Comparison of ENCODE assay signal across 9 cellular contexts in the genomic region with DNA sequence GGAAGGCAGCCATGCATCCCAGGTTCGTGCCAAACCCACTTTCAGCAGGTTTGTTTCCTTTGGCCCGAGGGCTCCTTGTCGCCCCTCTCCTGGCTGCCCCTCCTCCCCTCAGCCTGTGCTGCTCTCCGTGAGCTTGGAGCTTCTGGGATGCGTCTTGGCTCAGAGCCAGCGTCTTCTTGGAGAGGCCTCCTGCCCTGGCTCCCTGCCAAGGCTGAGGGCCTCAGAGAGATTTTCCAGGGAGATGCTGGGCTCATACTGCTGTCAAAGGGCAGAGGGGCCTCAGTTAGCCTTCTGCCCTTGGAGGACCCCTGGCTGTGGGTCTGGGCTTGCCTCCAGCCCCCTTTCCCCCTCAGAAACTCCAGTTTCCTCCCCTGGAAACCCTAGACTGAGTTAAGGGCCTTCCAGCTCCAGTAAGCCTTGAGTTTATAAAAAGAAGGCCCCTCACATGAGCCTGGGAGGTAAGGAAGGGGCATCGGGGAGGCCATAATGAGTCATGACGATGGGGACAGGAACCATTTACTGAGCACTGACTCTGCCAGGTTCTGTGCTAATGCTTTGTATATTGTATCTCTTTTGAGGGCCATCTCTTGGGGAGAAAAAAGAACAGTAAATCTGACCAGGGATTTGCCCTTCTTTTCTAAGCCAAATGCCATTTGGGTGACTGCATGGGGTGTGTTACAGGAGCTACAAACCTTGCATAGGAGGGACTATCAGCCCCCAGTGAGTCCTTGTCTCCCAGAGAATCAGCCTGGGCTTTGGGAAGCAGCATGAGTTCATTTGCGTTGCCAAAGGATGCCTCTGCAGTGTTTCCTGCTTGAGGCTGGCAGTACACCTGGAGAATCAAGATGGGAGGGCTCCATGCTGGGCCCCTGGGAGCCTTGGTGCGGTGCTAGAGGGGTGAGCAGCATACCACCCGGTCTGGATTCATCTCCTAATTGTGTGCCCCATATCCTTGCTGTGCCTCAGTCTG. TPM values are rescaled to one million over a fixed set of nuclear protein-coding genes. Genes with fewer than 3 reads are reported as not detected.
DNase-seq lines count a peak whose midpoint lies in the region; ATAC-seq, FAIRE-seq and TF ChIP-seq lines count a peak whose summit lies in the region.
"Had no signal": no experiment of that assay in that cellular context is flagged by ENCODE, and none has a peak within 500 bp of the region (broad histone marks: within the 10 kb centered on the region; RNA-seq: fewer than 3 reads in every experiment).

No MANE protein-coding gene starts in this region.

- no peak overlapping the region for H3K4me2 ChIP-seq in K562 (ENCODE audit: insufficient read depth, low read length)

- DNase-seq in H4 (ENCODE audit: low spot score) (peak; percentile 81), NCI-H2196 treated with DMSO at 0.1 percent for 48 hours (lab: John Stamatoyannopoulos, UW; ENCODE audit: unreplicated experiment) (peak; percentile 45), K562 (ENCODE audit: extremely low read depth in 1 of 4, low spot score in 3 of 4) (peak in 2 of 4 experiments; percentile 27 to 55), occipital lobe (lab: John Stamatoyannopoulos, UW) (peak; percentile 40), UCSD-AML1 (lab: John Stamatoyannopoulos, UW; ENCODE audit: unreplicated experiment) (no peak)
- DNase-seq in central memory CD4-positive, alpha-beta T cell: no peak

- FAIRE-seq in K562 (lab: Jason Lieb, UNC): no peak

- TF ChIP-seq POLR2A in K562 (conservative IDR thresholded peaks at IDR 0.05) (no peak), GM18505 (IDR thresholded peaks at IDR 0.05; ENCODE audit: borderline replicate concordance, extremely low read depth, insufficient read depth, insufficient read length) (no peak)

- no peak for TF ChIP-seq RAD21 in K562 (CRISPR knock-in tag; conservative IDR thresholded peaks at IDR 0.05 in 1 of 2, IDR thresholded peaks at IDR 0.05 in 1 of 2)

- POLR2A ChIA-PET in K562 (lab: Yijun Ruan, JAX): interaction anchor here (2.0 kb wide), 1 partner anchor 18 kb away, joined by 5 read pairs; no protein-coding TSS in a partner anchor

- H4K20me1 ChIP-seq in K562 (replicated peaks; ENCODE audit: control insufficient read depth, insufficient read depth, low read length): peaks cover 9% of the 10 kb centered on the region; the same call in 1 of the 2 replicates

- in situ Hi-C loops in K562 (cut with MboI): no loop called here

- no peaks in the 10 kb centered on the region for H3K79me2 ChIP-seq in K562 (ENCODE audit: control insufficient read depth, insufficient read depth, low read length)

- ATAC-seq in K562 (no peak), GM18505 (IDR thresholded peaks at IDR 0.05; ENCODE audit: unreplicated experiment) (no peak), GM19452 (IDR thresholded peaks at IDR 0.05; ENCODE audit: unreplicated experiment) (no peak)
- ATAC-seq: left lung had no signal

- no peak for TF ChIP-seq CTCF in K562 (IDR thresholded peaks at IDR 0.05 in 2 of 3, conservative IDR thresholded peaks at IDR 0.05 in 1 of 3; ENCODE audit: insufficient read depth in 2 of 3, low read depth in 1 of 3, low read length in 3 of 3)

- WGBS in K562 (ENCODE audit: insufficient coverage, low coverage, missing lambda C conversion rate): 4% methylated on average over 10 of the region's 11 CpGs

- CTCF ChIA-PET in K562 (lab: Yijun Ruan, JAX; ENCODE audit: low intra/inter-chr PET ratio): no interaction called here

- no peak overlapping the region for H3K4me3 ChIP-seq in K562
- H3K4me3 ChIP-seq: left lung had no signal

- BruUV-seq in K562 (replicated peaks; lab: Mats Ljungman, UMichigan): no TSS peak

- H3K9me1 ChIP-seq in K562 (ENCODE audit: control insufficient read depth, insufficient read depth, low read length): no peaks in the 10 kb centered on the region

- peaks cover 18 to 49% of the 10 kb centered on the region in 2 experiments for H3K27me3 ChIP-seq in K562 (ENCODE audit: control insufficient read depth in 2 of 2, insufficient read depth in 2 of 2, low read length in 2 of 2)

- no peaks in the 10 kb centered on the region for H3K36me3 ChIP-seq in K562 (ENCODE audit: control insufficient read depth, insufficient read depth, low read length)
- H3K36me3 ChIP-seq: left lung had no signal

- H3K9me3 ChIP-seq in K562 (replicated peaks; ENCODE audit: control insufficient read depth, insufficient read depth, low read depth, low read length): no peaks in the 10 kb centered on the region
- H3K9me3 ChIP-seq: left lung had no signal

- TF ChIP-seq EP300 in K562 (IDR thresholded peaks at IDR 0.05; ENCODE audit: low read length): no peak

- H3K9ac ChIP-seq in K562 (ENCODE audit: insufficient read depth in 1 of 2, low read depth in 2 of 2, low read length in 2 of 2): peak overlapping the region in 1 of 2 experiments; percentile 66; a peak in 1 of 4 replicates

- H3K4me1 ChIP-seq in K562 (replicated peaks in 1 of 2; ENCODE audit: control insufficient read depth in 2 of 2, insufficient read depth in 2 of 2, low read length in 2 of 2): peaks cover 0 to 10% of the 10 kb centered on the region in 2 experiments; a peak in 1 of 5 replicates

- intact Hi-C loops in K562 (cut with micrococcal nuclease): no loop called here

- H3K27ac ChIP-seq in K562 (ENCODE audit: extremely low read depth, low read depth, low read length): no peak overlapping the region
- H3K27ac ChIP-seq: left lung had no signal

- no peak overlapping the region for H2AFZ ChIP-seq in K562 (ENCODE audit: low read depth, low read length)

TF ChIP-seq in K562, 482 proteins besides CTCF, POLR2A, EP300 and RAD21:
- TF ChIP-seq ZKSCAN1 (IDR thresholded peaks at IDR 0.05; ENCODE audit: low read depth, low read length): no peak
- TF ChIP-seq NFIC (IDR thresholded peaks at IDR 0.05): peak; percentile 97
- TF ChIP-seq SMAD1 (IDR thresholded peaks at IDR 0.05; ENCODE audit: low read depth, low read length, partially characterized antibody): peak; percentile 58
- no peak for TF ChIP-seq PTTG1 (tag; IDR thresholded peaks at IDR 0.05; ENCODE audit: low read depth)
- TF ChIP-seq NR2C1 (IDR thresholded peaks at IDR 0.05): no peak
- no peak for TF ChIP-seq NR2C1 (tag; IDR thresholded peaks at IDR 0.05)
- no peak for TF ChIP-seq L3MBTL2 (IDR thresholded peaks at IDR 0.05)
- peak; percentile 73 for TF ChIP-seq NFIX (CRISPR knock-in tag; IDR thresholded peaks at IDR 0.05; ENCODE audit: low read depth)

RNA-seq across cellular contexts. Expression of a gene that starts 49.3 kb away (rescaled TPM):
- total RNA-seq in H4 (2014; rRNA removed; shearing (Covaris generic)): 19.5 and 36.9 TPM in 2 replicates
- 181 and 354 TPM in 2 replicates for total RNA-seq in K562 (2011; cell fraction: chromatin; rRNA removed; ENCODE audit: low replicate concordance)
- total RNA-seq in K562 (2011; cell fraction: nucleolus; rRNA removed): 195 and 214 TPM in 2 replicates
- total RNA-seq in K562 (2011; cell fraction: nucleoplasm; rRNA removed): 139 and 161 TPM in 2 replicates
- total RNA-seq in K562 (2014; rRNA removed) (63.0 and 68.9 TPM in 2 replicates), K562 (2014; rRNA removed; fragmentation: Illumina TruSeq; extraction: Trizol) (27.0 and 34.6 TPM in 2 replicates), K562 (2015; rRNA removed; fragmentation: Illumina TruSeq; extraction: Trizol) (38.6 and 39.9 TPM in 2 replicates), K562 (2021) (65.7 and 83.8 TPM in 2 replicates), occipital lobe (38.4 TPM)
- polyA plus RNA-seq in K562 (2011; rRNA removed) (25.6 and 35.0 TPM in 2 replicates), K562 (2014; fragmentation: Illumina TruSeq; extraction: Trizol) (40.6 and 43.9 TPM in 2 replicates), K562 (2014; fragmentation: Nextera tagmentation; extraction: Ambion mirVana) (10 to 100 TPM; 15.2 to 20.8 TPM), K562 (2014; rRNA removed) (47.5 and 51.4 TPM in 2 replicates)
- polyA plus RNA-seq in K562 (2011; cell fraction: cytosol; rRNA removed): 21.0 and 24.8 TPM in 2 replicates
- 204 and 235 TPM in 2 replicates for polyA plus RNA-seq in K562 (2011; cell fraction: nucleus; rRNA removed)
- polyA plus RNA-seq in K562 (2012): 42.1 and 45.4 TPM in 2 replicates
- polyA minus RNA-seq in K562 (2011; rRNA and poly(A)+ RNA removed): 22.7 and 28.2 TPM in 2 replicates
- polyA minus RNA-seq in K562 (2011; cell fraction: cytosol; rRNA and poly(A)+ RNA removed): 24.6 and 37.5 TPM in 2 replicates
- polyA minus RNA-seq in K562 (2011; cell fraction: nucleus; rRNA and poly(A)+ RNA removed): 104 and 107 TPM in 2 replicates

Comparison
In these comparisons a context has a peak if more than half of its experiments do, and no peak if none do; other contexts are left out.
1. DNase-seq: peak in H4 (single experiment), NCI-H2196 treated with DMSO at 0.1 percent for 48 hours (single experiment) and occipital lobe (single experiment); none in central memory CD4-positive, alpha-beta T cell (single experiment) and UCSD-AML1 (single experiment).